In genomic region chr20:53736122-53736756, GRCh38 we compare ENCODE assay signal across 9 cellular contexts.
A peak's percentile ranks its signal among the peaks of the same experiment; 100 is the strongest.
DNase-seq lines count a peak whose midpoint lies in the region; ATAC-seq, FAIRE-seq and TF ChIP-seq lines count a peak whose summit lies in the region.
"Had no signal": no experiment of that assay in that cellular context is flagged by ENCODE, and none has a peak within 500 bp of the region (broad histone marks: within the 10 kb centered on the region; RNA-seq: fewer than 3 reads in every experiment).

No MANE protein-coding gene starts in this region.

- H3K9ac ChIP-seq in OCI-LY3 (ENCODE audit: low read length) = peak overlapping the region; percentile 70
- H3K9ac ChIP-seq in endothelial cell of umbilical vein (replicated peaks; ENCODE audit: extremely low read depth, insufficient read depth, low read length) = no peak overlapping the region

- H3K9me1 ChIP-seq in endothelial cell of umbilical vein (replicated peaks; ENCODE audit: control insufficient read depth, extremely low read depth, insufficient read depth, low read length) = no peaks in the 10 kb centered on the region

- ATAC-seq in GM18909 (IDR thresholded peaks at IDR 0.05; ENCODE audit: poor library complexity, unreplicated experiment) (no peak), GM18502 (IDR thresholded peaks at IDR 0.05; ENCODE audit: poor library complexity, unreplicated experiment) (no peak)

- DNase-seq in HT-29 (ENCODE audit: low spot score) (peak; percentile 78), endothelial cell of umbilical vein (ENCODE audit: low read depth, low spot score) (no peak), prostate gland (ENCODE audit: low spot score) (no peak)
- no peak for DNase-seq in stimulated activated CD4-positive, alpha-beta T cell treated with anti-CD3 and anti-CD28 coated beads, Interleukin-12 subunit alpha, Interleukin-12 subunit beta, amount 100 ng/mL, for 4 hours
- DNase-seq: activated CD4-positive, CD25-positive, alpha-beta regulatory T cell treated with anti-CD3 and anti-CD28 coated beads, Interleukin-2, amount 50 U/mL, for 72 hours had no signal

- intact Hi-C loops in endothelial cell of umbilical vein (cut with micrococcal nuclease) (loop anchor here (5.0 kb wide), 3 partner anchors 56 to 144 kb away; partner anchors contain the start of gene ZNF217), prostate gland (cut with DNase I) (no loop called here)

- dilution Hi-C loops in endothelial cell of umbilical vein (cut with MboI; ENCODE audit: extremely low pct_ligation_motif_present, low sequenced_read_pairs) = no loop called here

- TF ChIP-seq CTCF in OCI-LY3 (IDR thresholded peaks at IDR 0.05; ENCODE audit: low read depth, low read length) (no peak), endothelial cell of umbilical vein (IDR thresholded peaks at IDR 0.05; ENCODE audit: extremely low read depth in 1 of 2, insufficient read depth in 1 of 2, low read depth in 1 of 2, low read length in 2 of 2) (no peak), prostate gland (IDR thresholded peaks at IDR 0.05) (no peak)

- H3K27ac ChIP-seq in OCI-LY3 (ENCODE audit: low read length) (peak overlapping the region; percentile 79), endothelial cell of umbilical vein (ENCODE audit: insufficient read depth, low read depth, low read length) (no peak overlapping the region), prostate gland (peak overlapping the region; percentile 82 to 86)
- H3K27ac ChIP-seq: esophagus muscularis mucosa had no signal

- H3K9me3 ChIP-seq in OCI-LY3 (ENCODE audit: insufficient read depth, low read length) (no peaks in the 10 kb centered on the region), endothelial cell of umbilical vein (replicated peaks; ENCODE audit: control insufficient read depth, insufficient read depth, low read length) (no peaks in the 10 kb centered on the region), prostate gland (no peaks in the 10 kb centered on the region)
- H3K9me3 ChIP-seq: esophagus muscularis mucosa had no signal

- WGBS in prostate gland = 46% methylated on average over 7 of the region's 7 CpGs

- H3K4me2 ChIP-seq in OCI-LY3 (ENCODE audit: low read length) (peak overlapping the region; percentile 91), endothelial cell of umbilical vein (ENCODE audit: insufficient read depth, low read length) (peak overlapping the region; percentile 53)

- H3K27me3 ChIP-seq in OCI-LY3 (ENCODE audit: low read depth, low read length) = no peaks in the 10 kb centered on the region
- peaks cover 2 to 7% of the 10 kb centered on the region in 2 experiments for H3K27me3 ChIP-seq in endothelial cell of umbilical vein (ENCODE audit: control insufficient read depth in 2 of 2, insufficient read depth in 2 of 2, low read length in 2 of 2)
- no peaks in the 10 kb centered on the region for H3K27me3 ChIP-seq in prostate gland (replicated peaks; ENCODE audit: insufficient read depth)
- H3K27me3 ChIP-seq: esophagus muscularis mucosa had no signal

- H3K4me1 ChIP-seq in OCI-LY3 (ENCODE audit: low read length) (peaks cover 59% of the 10 kb centered on the region), endothelial cell of umbilical vein (ENCODE audit: control insufficient read depth, extremely low read depth, insufficient read depth, low read length) (peaks cover 11% of the 10 kb centered on the region), prostate gland (replicated peaks) (no peaks in the 10 kb centered on the region)

- no TSS peak for BruUV-seq in endothelial cell of umbilical vein (replicated peaks; lab: Mats Ljungman, UMichigan)

- H3K4me3 ChIP-seq in OCI-LY3 (ENCODE audit: low read length) = peak overlapping the region; percentile 72
- no peak overlapping the region for H3K4me3 ChIP-seq in endothelial cell of umbilical vein (replicated peaks in 1 of 3; ENCODE audit: insufficient read depth in 1 of 3, low read depth in 1 of 3, low read length in 3 of 3)
- H3K4me3 ChIP-seq in prostate gland = no peak overlapping the region

- no peaks in the 10 kb centered on the region for H3K36me3 ChIP-seq in OCI-LY3 (replicated peaks; ENCODE audit: low read depth, low read length)
- H3K36me3 ChIP-seq in endothelial cell of umbilical vein (ENCODE audit: control insufficient read depth in 2 of 2, extremely low read depth in 1 of 2, insufficient read depth in 2 of 2, low read length in 2 of 2) = no peaks in the 10 kb centered on the region
- H3K36me3 ChIP-seq in prostate gland = no peaks in the 10 kb centered on the region
- H3K36me3 ChIP-seq: esophagus muscularis mucosa had no signal

- CTCF ChIA-PET in endothelial cell of umbilical vein (lab: Charles Lee) = interaction anchor here (0.8 to 1.8 kb wide), 11 partner anchors 14 to 156 kb away, joined by 3 to 7 read pairs (median 3); no protein-coding TSS in a partner anchor

- H2AFZ ChIP-seq in OCI-LY3 (ENCODE audit: low read depth, low read length) (peak overlapping the region; percentile 79), endothelial cell of umbilical vein (ENCODE audit: low read depth, low read length) (no peak overlapping the region)

- FAIRE-seq in endothelial cell of umbilical vein (lab: Jason Lieb, UNC) = no peak

- TF ChIP-seq POLR2A in endothelial cell of umbilical vein (IDR thresholded peaks at IDR 0.05; ENCODE audit: low read depth, low read length) (no peak), prostate gland (IDR thresholded peaks at IDR 0.05) (no peak)

- no peaks in the 10 kb centered on the region for H4K20me1 ChIP-seq in OCI-LY3 (ENCODE audit: insufficient read depth, low read length)
- H4K20me1 ChIP-seq in endothelial cell of umbilical vein (replicated peaks; ENCODE audit: control insufficient read depth, extremely low read depth, insufficient read depth, low read length) = no peaks in the 10 kb centered on the region

- POLR2A ChIA-PET in endothelial cell of umbilical vein (lab: Charles Lee) = no interaction called here

- H3K79me2 ChIP-seq in OCI-LY3 (ENCODE audit: low read length) (no peaks in the 10 kb centered on the region), endothelial cell of umbilical vein (ENCODE audit: control insufficient read depth, insufficient read depth, low read length) (no peaks in the 10 kb centered on the region)

TF ChIP-seq in endothelial cell of umbilical vein, 7 proteins besides CTCF, POLR2A, EP300 and RAD21:
- no peak for TF ChIP-seq POLR2AphosphoS5 (IDR thresholded peaks at IDR 0.05; ENCODE audit: insufficient read depth, low read depth, low read length)
- no peak for TF ChIP-seq MAX (IDR thresholded peaks at IDR 0.05; ENCODE audit: insufficient read depth, insufficient read length)
- TF ChIP-seq GATA2 (IDR thresholded peaks at IDR 0.05; ENCODE audit: insufficient read depth, insufficient read length, low read depth, low read length) = no peak
- TF ChIP-seq MYC (IDR thresholded peaks at IDR 0.05; ENCODE audit: low read depth, low read length) = no peak
- TF ChIP-seq FOS (IDR thresholded peaks at IDR 0.05; ENCODE audit: borderline replicate concordance, insufficient read depth, low read length) = no peak
- TF ChIP-seq JUN (IDR thresholded peaks at IDR 0.05; ENCODE audit: borderline replicate concordance, insufficient read depth, insufficient read length, low read depth) = no peak
- TF ChIP-seq EZH2 (IDR thresholded peaks at IDR 0.05; ENCODE audit: borderline replicate concordance, low read depth, low read length, severe bottlenecking) = no peak
TF ChIP-seq in endothelial cell of umbilical vein: peak in this region for 0.
